Comparison of ENCODE assay signal across 8 cellular contexts in genomic region chr16:74296120-74296464, GRCh38. TPM values are rescaled to one million over a fixed set of nuclear protein-coding genes. Genes with fewer than 3 reads are reported as not detected.
A peak's percentile ranks its signal among the peaks of the same experiment; 100 is the strongest.
DNase-seq lines count a peak whose midpoint lies in the region; ATAC-seq, FAIRE-seq and TF ChIP-seq lines count a peak whose summit lies in the region.

No MANE protein-coding gene starts in this region.

- POLR2A ChIA-PET in AG04449 (lab: Yijun Ruan, JAX): no interaction called here
- POLR2A ChIA-PET in activated CD8-positive, alpha-beta T cell treated with anti-CD3 and anti-CD28 coated beads, Interleukin-2, amount 10 ng/mL, durations not matched to agents 7 days and 5 days (lab: Charles Lee): interaction anchor here (0.7 to 1.4 kb wide), 2 partner anchors 12 to 371 kb away, joined by 3 to 4 read pairs; partner anchors contain the start of gene RFWD3

- H3K36me3 ChIP-seq in iPS-18a (ENCODE audit: control insufficient read depth, low read depth, low read length) (peaks cover 22% of the 10 kb centered on the region), stomach smooth muscle (ENCODE audit: control insufficient read depth in 2 of 2, insufficient read depth in 2 of 2, low read length in 2 of 2) (peaks cover 6 to 10% of the 10 kb centered on the region in 2 donors)

- no peak for FAIRE-seq in RCC 7860 (lab: Jason Lieb, UNC)

- H3K4me1 ChIP-seq in iPS-18a (ENCODE audit: control insufficient read depth, low read depth, low read length) (no peaks in the 10 kb centered on the region), stomach smooth muscle (ENCODE audit: control insufficient read depth, insufficient read depth, low read length) (peaks cover 18% of the 10 kb centered on the region)

- TF ChIP-seq CTCF in AG04449 (IDR thresholded peaks at IDR 0.05; ENCODE audit: insufficient read depth, low read length, missing control alignments): no peak

- H3K9ac ChIP-seq in iPS-18a (ENCODE audit: low read length) (peak overlapping the region; percentile 96), stomach smooth muscle (ENCODE audit: low read length in 2 of 2) (peak overlapping the region; percentile 98)

- H3K27ac ChIP-seq in iPS-18a (ENCODE audit: low read length): peak overlapping the region; percentile 28
- H3K27ac ChIP-seq in stomach smooth muscle (ENCODE audit: low read length): peak overlapping the region; percentile 92

- peak; percentile 5 for ATAC-seq in GM19025 (IDR thresholded peaks at IDR 0.05; ENCODE audit: low read depth, unreplicated experiment)
- ATAC-seq in HG03442 (IDR thresholded peaks at IDR 0.05; ENCODE audit: unreplicated experiment): peak; percentile 4
- peak; percentile 22 for ATAC-seq in activated CD8-positive, alpha-beta T cell treated with anti-CD3 and anti-CD28 coated beads, Interleukin-2, amount 10 ng/mL, durations not matched to agents 7 days and 5 days
- ATAC-seq in GM18858 (IDR thresholded peaks at IDR 0.05; ENCODE audit: unreplicated experiment): no peak

- CTCF ChIA-PET in AG04449 (lab: Yijun Ruan, JAX): no interaction called here
- CTCF ChIA-PET in activated CD8-positive, alpha-beta T cell treated with anti-CD3 and anti-CD28 coated beads, Interleukin-2, amount 10 ng/mL, durations not matched to agents 7 days and 5 days (lab: Charles Lee): interaction anchor here (1.5 kb wide), 1 partner anchor 13 kb away, joined by 5 read pairs; no protein-coding TSS in a partner anchor

- peaks cover 7% of the 10 kb centered on the region for H3K9me3 Mint-ChIP-seq in activated CD8-positive, alpha-beta T cell treated with anti-CD3 and anti-CD28 coated beads, Interleukin-2, amount 10 ng/mL, durations not matched to agents 7 days and 5 days (ENCODE audit: insufficient read depth)

- peaks cover 52% of the 10 kb centered on the region for H3K36me3 Mint-ChIP-seq in activated CD8-positive, alpha-beta T cell treated with anti-CD3 and anti-CD28 coated beads, Interleukin-2, amount 10 ng/mL, durations not matched to agents 7 days and 5 days (ENCODE audit: low read depth)

- H3K27me3 Mint-ChIP-seq in activated CD8-positive, alpha-beta T cell treated with anti-CD3 and anti-CD28 coated beads, Interleukin-2, amount 10 ng/mL, durations not matched to agents 7 days and 5 days (ENCODE audit: low read depth): no peaks in the 10 kb centered on the region

- H3K27me3 ChIP-seq in iPS-18a (ENCODE audit: control insufficient read depth, insufficient read depth, low read length) (no peaks in the 10 kb centered on the region), stomach smooth muscle (ENCODE audit: control insufficient read depth in 1 of 2, insufficient read depth in 2 of 2, low read length in 2 of 2) (no peaks in the 10 kb centered on the region)

- no peaks in the 10 kb centered on the region for H3K9me3 ChIP-seq in iPS-18a (ENCODE audit: control insufficient read depth, low read depth, low read length)
- peaks cover 0 to 6% of the 10 kb centered on the region in 2 donors for H3K9me3 ChIP-seq in stomach smooth muscle (ENCODE audit: control insufficient read depth in 2 of 2, low read length in 2 of 2)

- DNase-seq in AG04449 (ENCODE audit: low read depth, low spot score) (no peak), RCC 7860 (ENCODE audit: low spot score) (no peak)
- DNase-seq in activated CD8-positive, alpha-beta T cell treated with anti-CD3 and anti-CD28 coated beads, Interleukin-2, amount 10 ng/mL, durations not matched to agents 7 days and 5 days: no peak

- peak overlapping the region; percentile 88 for H3K4me3 Mint-ChIP-seq in activated CD8-positive, alpha-beta T cell treated with anti-CD3 and anti-CD28 coated beads, Interleukin-2, amount 10 ng/mL, durations not matched to agents 7 days and 5 days

- H3K4me3 ChIP-seq in AG04449 (ENCODE audit: low read depth, low read length) (peak overlapping the region; percentile 98), iPS-18a (ENCODE audit: low read length) (peak overlapping the region; percentile 94), stomach smooth muscle (ENCODE audit: low read length in 2 of 2) (peak overlapping the region; percentile 96 to 100)

- H3K27ac Mint-ChIP-seq in activated CD8-positive, alpha-beta T cell treated with anti-CD3 and anti-CD28 coated beads, Interleukin-2, amount 10 ng/mL, durations not matched to agents 7 days and 5 days: peak overlapping the region; percentile 96

- peaks cover 41% of the 10 kb centered on the region for H3K4me1 Mint-ChIP-seq in activated CD8-positive, alpha-beta T cell treated with anti-CD3 and anti-CD28 coated beads, Interleukin-2, amount 10 ng/mL, durations not matched to agents 7 days and 5 days (ENCODE audit: low read depth)

RNA-seq across cellular contexts. Expression of gene PSMD7, which starts 0.5 kb away (rescaled TPM):
- total RNA-seq in activated CD8-positive, alpha-beta T cell treated with anti-CD3 and anti-CD28 coated beads, Interleukin-2, amount 10 ng/mL, durations not matched to agents 7 days and 5 days: 10 to 100 TPM; 95.1 to 96.1 TPM
